Comparison of ENCODE assay signal across 26 cellular contexts in the genomic region with DNA sequence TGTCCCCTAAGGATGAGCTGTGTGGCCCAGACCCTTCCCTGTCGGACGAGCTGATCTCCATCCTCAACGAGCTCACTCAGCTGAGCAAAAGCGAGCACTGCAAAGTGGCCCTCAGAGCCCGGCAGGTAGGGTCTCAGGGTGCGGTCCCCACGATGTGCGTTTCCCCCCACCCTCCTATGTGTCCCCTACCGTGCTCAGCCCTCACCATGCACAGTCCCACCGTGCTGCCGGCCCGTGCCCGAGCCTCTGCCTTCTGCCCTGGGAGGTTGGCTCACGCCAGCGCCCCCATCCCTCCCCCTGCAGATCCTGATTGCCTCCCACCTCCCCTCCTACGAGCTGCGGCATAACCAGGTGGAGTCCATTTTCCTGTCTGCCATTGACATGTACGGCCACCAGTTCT.
A peak's percentile ranks its signal among the peaks of the same experiment; 100 is the strongest.
DNase-seq lines count a peak whose midpoint lies in the region; ATAC-seq, FAIRE-seq and TF ChIP-seq lines count a peak whose summit lies in the region.
"Had no signal": no experiment of that assay in that cellular context is flagged by ENCODE, and none has a peak within 500 bp of the region (broad histone marks: within the 10 kb centered on the region; RNA-seq: fewer than 3 reads in every experiment).

No MANE protein-coding gene starts in this region.

- FAIRE-seq in HepG2 (lab: Jason Lieb, UNC): no peak
- FAIRE-seq: GM12892, HTR-8/SVneo had no signal

- H3K27ac Mint-ChIP-seq in progenitor cell of endocrine pancreas: peak overlapping the region; percentile 53
- H3K27ac Mint-ChIP-seq: CD8-positive, alpha-beta T cell had no signal

- CTCF ChIA-PET in HepG2 (lab: Yijun Ruan, JAX; ENCODE audit: low intra/inter-chr PET ratio, low total read pairs): no interaction called here

- in situ Hi-C loops in HepG2 (cut with HindIII; ENCODE audit: extremely low pct_ligation_motif_present, low pct_unique_long_range_greater_than_20kb): no loop called here

- no peak overlapping the region for H3K4me3 ChIP-seq in right lobe of liver
- no peak overlapping the region for H3K4me3 ChIP-seq in HepG2 (replicated peaks in 1 of 3; ENCODE audit: insufficient read depth in 1 of 3, low read depth in 2 of 3, low read length in 3 of 3)
- no peak overlapping the region for H3K4me3 ChIP-seq in right cardiac atrium (ENCODE audit: low read length)
- no peak overlapping the region for H3K4me3 ChIP-seq in breast epithelium
- H3K4me3 ChIP-seq: SJSA1 had no signal

- H3K4me3 Mint-ChIP-seq in progenitor cell of endocrine pancreas (ENCODE audit: low read depth): no peak overlapping the region
- H3K4me3 Mint-ChIP-seq: CD8-positive, alpha-beta T cell had no signal

- no peak overlapping the region for H2AFZ ChIP-seq in HepG2 (ENCODE audit: low read length)

- 97% methylated on average over 8 of the region's 18 CpGs for WGBS in right lobe of liver (ENCODE audit: insufficient coverage, low coverage, low lambda C conversion rate, missing lambda C conversion rate)
- 100% methylated on average over 10 of the region's 18 CpGs for WGBS in HepG2 (ENCODE audit: low lambda C conversion rate)
- WGBS in right cardiac atrium: 86% methylated on average over 18 of the region's 18 CpGs

- TF ChIP-seq CTCF in right lobe of liver (IDR thresholded peaks at IDR 0.05): no peak
- no peak for TF ChIP-seq CTCF in HepG2 (CRISPR knock-in tag; IDR thresholded peaks at IDR 0.05)
- TF ChIP-seq CTCF in progenitor cell of endocrine pancreas (IDR thresholded peaks at IDR 0.05; ENCODE audit: unreplicated experiment): no peak
- no peak for TF ChIP-seq CTCF in breast epithelium (IDR thresholded peaks at IDR 0.05)

- peaks cover 9% of the 10 kb centered on the region for H3K36me3 Mint-ChIP-seq in progenitor cell of endocrine pancreas (ENCODE audit: insufficient read depth)

- H3K4me1 ChIP-seq in right lobe of liver: no peaks in the 10 kb centered on the region
- H3K4me1 ChIP-seq in HepG2 (ENCODE audit: insufficient read depth, low read length): no peaks in the 10 kb centered on the region
- H3K4me1 ChIP-seq in right cardiac atrium (ENCODE audit: control insufficient read depth, insufficient read depth, low read length): no peaks in the 10 kb centered on the region
- no peaks in the 10 kb centered on the region for H3K4me1 ChIP-seq in breast epithelium
- H3K4me1 ChIP-seq: Caco-2, SJSA1 had no signal

- no peak for DNase-seq in right lobe of liver
- no peak for DNase-seq in HepG2 (ENCODE audit: low spot score)
- no peak for DNase-seq in right cardiac atrium
- DNase-seq in progenitor cell of endocrine pancreas (ENCODE audit: low spot score, unreplicated experiment): no peak
- no peak for DNase-seq in breast epithelium (ENCODE audit: low spot score in 2 of 2)
- DNase-seq in NCI-H1694 treated with DMSO at 0.1 percent for 48 hours (lab: John Stamatoyannopoulos, UW): no peak
- DNase-seq: C1 segment of cervical spinal cord; Caco-2; CD8-positive, alpha-beta T cell; DND-41; GOT3; HCEC 1CT; KBM-7; MV-4-11; NCI-H1105; NCI-H1436 treated with DMSO at 0.1 percent for 48 hours; NCI-H1930; NCI-H2107; NCI-H524; NCI-H748 treated with DMSO at 0.1 percent for 48 hours; NK-92 treated with Interleukin-12 subunit alpha and Interleukin-12 subunit beta, amount 100 ng/mL, for 24 hours; PC-3 had no signal

- H3K27ac ChIP-seq in right lobe of liver: no peak overlapping the region
- no peak overlapping the region for H3K27ac ChIP-seq in HepG2 (ENCODE audit: extremely low read length, insufficient read depth, low read length)
- no peak overlapping the region for H3K27ac ChIP-seq in right cardiac atrium (ENCODE audit: low read length)
- no peak overlapping the region for H3K27ac ChIP-seq in breast epithelium
- H3K27ac ChIP-seq: SJSA1 had no signal

- H3K79me2 ChIP-seq in HepG2 (ENCODE audit: insufficient read depth, low read length): no peaks in the 10 kb centered on the region

- no peaks in the 10 kb centered on the region for H3K9me3 Mint-ChIP-seq in progenitor cell of endocrine pancreas (ENCODE audit: low read depth)
- H3K9me3 Mint-ChIP-seq: CD8-positive, alpha-beta T cell had no signal

- POLR2A ChIA-PET in HepG2 (lab: Yijun Ruan, JAX): no interaction called here

- no peaks in the 10 kb centered on the region for H4K20me1 ChIP-seq in HepG2 (ENCODE audit: insufficient read depth, low read length)

- ATAC-seq in right lobe of liver: peak in 3 of 4 donors; percentile 18 to 47 (median 24)
- ATAC-seq in HepG2: no peak; the same call in 2 of the 3 replicates
- peak; percentile 20 to 23 for ATAC-seq in right cardiac atrium
- no peak for ATAC-seq in HG03175 (IDR thresholded peaks at IDR 0.05; ENCODE audit: unreplicated experiment)
- ATAC-seq: CD8-positive, alpha-beta T cell; PC-3 had no signal

- H3K27me3 ChIP-seq in right lobe of liver (no peaks in the 10 kb centered on the region), HepG2 (ENCODE audit: control insufficient read depth in 1 of 2, insufficient read depth in 2 of 2, low read length in 2 of 2) (no peaks in the 10 kb centered on the region), right cardiac atrium (ENCODE audit: control insufficient read depth, insufficient read depth) (no peaks in the 10 kb centered on the region), breast epithelium (no peaks in the 10 kb centered on the region)
- H3K27me3 ChIP-seq: SJSA1 had no signal

- H3K36me3 ChIP-seq in right lobe of liver (peaks cover 5 to 97% (median 57%) of the 10 kb centered on the region in 4 donors), HepG2 (replicated peaks in 1 of 2; ENCODE audit: control insufficient read depth in 1 of 2, insufficient read depth in 2 of 2, low read length in 2 of 2) (peaks cover 0 to 20% of the 10 kb centered on the region in 2 experiments; a peak in 2 of 5 replicates), breast epithelium (peaks cover 7% of the 10 kb centered on the region)
- H3K36me3 ChIP-seq: SJSA1 had no signal

- TF ChIP-seq EP300 in HepG2 (IDR thresholded peaks at IDR 0.05; ENCODE audit: low read depth in 2 of 2, low read length in 2 of 2) (no peak), HepG2 (CRISPR knock-in tag; IDR thresholded peaks at IDR 0.05; ENCODE audit: borderline replicate concordance) (no peak)

- no peaks in the 10 kb centered on the region for H3K27me3 Mint-ChIP-seq in progenitor cell of endocrine pancreas

- H3K9me3 ChIP-seq in right lobe of liver (no peaks in the 10 kb centered on the region), HepG2 (ENCODE audit: low read length) (no peaks in the 10 kb centered on the region), right cardiac atrium (ENCODE audit: control insufficient read depth, low read length) (no peaks in the 10 kb centered on the region), breast epithelium (no peaks in the 10 kb centered on the region)
- H3K9me3 ChIP-seq: Caco-2, SJSA1 had no signal

- H3K4me1 Mint-ChIP-seq in progenitor cell of endocrine pancreas (ENCODE audit: low read depth): no peaks in the 10 kb centered on the region

- H3K9ac ChIP-seq in HepG2 (ENCODE audit: insufficient read depth, low read depth, low read length): no peak overlapping the region

- intact Hi-C loops in right lobe of liver (cut with DNase I) (no loop called here), HepG2 (cut with micrococcal nuclease; ENCODE audit: unreplicated experiment) (no loop called here), right cardiac atrium (cut with DNase I) (no loop called here), breast epithelium (cut with DNase I; ENCODE audit: low total_unique reads) (no loop called here)

- BruUV-seq in HepG2 (replicated peaks; lab: Mats Ljungman, UMichigan): no TSS peak

- no peak for TF ChIP-seq POLR2A in right lobe of liver (IDR thresholded peaks at IDR 0.05)
- TF ChIP-seq POLR2A in HepG2 (IDR thresholded peaks at IDR 0.05; ENCODE audit: insufficient read depth in 1 of 2, low read depth in 2 of 2, low read length in 2 of 2): no peak
- no peak for TF ChIP-seq POLR2A in breast epithelium (IDR thresholded peaks at IDR 0.05)

- TF ChIP-seq RAD21 in HepG2 (CRISPR knock-in tag; IDR thresholded peaks at IDR 0.05): no peak

- H3K4me2 ChIP-seq in HepG2 (ENCODE audit: low read depth, low read length): no peak overlapping the region

TF ChIP-seq in HepG2, 621 proteins besides CTCF, POLR2A, EP300 and RAD21 (continues in another document):
- no peak for TF ChIP-seq ZNF484 (CRISPR knock-in tag; IDR thresholded peaks at IDR 0.05; ENCODE audit: borderline replicate concordance, low read depth)
- TF ChIP-seq RFX1 (IDR thresholded peaks at IDR 0.05): no peak
- no peak for TF ChIP-seq HDAC6 (IDR thresholded peaks at IDR 0.05; ENCODE audit: low read depth, low read length)
- no peak for TF ChIP-seq ZBTB39 (CRISPR knock-in tag; IDR thresholded peaks at IDR 0.05)
- TF ChIP-seq ZFYVE20 (CRISPR knock-in tag; IDR thresholded peaks at IDR 0.05; ENCODE audit: borderline replicate concordance, low read depth): no peak
- TF ChIP-seq, protein P1, sequence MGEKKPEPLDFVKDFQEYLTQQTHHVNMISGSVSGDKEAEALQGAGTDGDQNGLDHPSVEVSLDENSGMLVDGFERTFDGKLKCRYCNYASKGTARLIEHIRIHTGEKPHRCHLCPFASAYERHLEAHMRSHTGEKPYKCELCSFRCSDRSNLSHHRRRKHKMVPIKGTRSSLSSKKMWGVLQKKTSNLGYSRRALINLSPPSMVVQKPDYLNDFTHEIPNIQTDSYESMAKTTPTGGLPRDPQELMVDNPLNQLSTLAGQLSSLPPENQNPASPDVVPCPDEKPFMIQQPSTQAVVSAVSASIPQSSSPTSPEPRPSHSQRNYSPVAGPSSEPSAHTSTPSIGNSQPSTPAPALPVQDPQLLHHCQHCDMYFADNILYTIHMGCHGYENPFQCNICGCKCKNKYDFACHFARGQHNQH (CRISPR knock-in tag; IDR thresholded peaks at IDR 0.05): no peak
- no peak for TF ChIP-seq PLRG1 (conservative IDR thresholded peaks at IDR 0.05)
- no peak for TF ChIP-seq ZIK1 (CRISPR knock-in tag; IDR thresholded peaks at IDR 0.05; ENCODE audit: borderline replicate concordance, low read depth)
- TF ChIP-seq SNRNP70 (IDR thresholded peaks at IDR 0.05; ENCODE audit: low read depth, low read length): no peak
- no peak for TF ChIP-seq KLF11 (CRISPR knock-in tag; IDR thresholded peaks at IDR 0.05)
- no peak for TF ChIP-seq HDAC2 (CRISPR knock-in tag; IDR thresholded peaks at IDR 0.05)

Comparison
In these comparisons a context has a peak if more than half of its experiments do, and no peak if none do; other contexts are left out.
1. ATAC-seq: peak in right lobe of liver (3 of 4) and right cardiac atrium (2 of 2); none in HepG2 (single experiment) and HG03175 (single experiment).